Comparison of ENCODE assay signal across 12 cellular contexts in the genomic region with DNA sequence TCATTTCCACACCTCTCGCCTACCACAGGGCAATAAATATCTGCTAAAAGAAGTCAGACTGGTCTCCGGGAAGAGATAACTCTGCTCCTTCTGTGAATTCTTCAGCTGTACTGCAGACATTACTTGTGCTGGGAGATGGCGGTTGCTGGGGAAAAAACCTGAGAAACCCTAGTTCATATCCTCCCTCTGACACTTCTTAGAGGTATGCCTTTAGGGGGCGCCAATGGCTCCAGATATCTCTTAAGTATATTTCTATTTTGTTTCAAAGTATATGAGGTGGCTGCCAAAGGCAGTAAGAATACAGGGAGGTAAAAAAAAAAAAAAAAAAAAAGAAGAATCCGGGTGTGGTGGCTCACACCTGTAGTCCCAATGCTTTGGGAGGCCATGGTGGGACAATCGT.
DNase-seq lines count a peak whose midpoint lies in the region; ATAC-seq, FAIRE-seq and TF ChIP-seq lines count a peak whose summit lies in the region.
"Had no signal": no experiment of that assay in that cellular context is flagged by ENCODE, and none has a peak within 500 bp of the region (broad histone marks: within the 10 kb centered on the region; RNA-seq: fewer than 3 reads in every experiment).

No MANE protein-coding gene starts in this region.

- no peaks in the 10 kb centered on the region for H3K9me1 ChIP-seq in endothelial cell of umbilical vein (replicated peaks; ENCODE audit: control insufficient read depth, extremely low read depth, insufficient read depth, low read length)

- intact Hi-C loops in endothelial cell of umbilical vein (cut with micrococcal nuclease) = loop anchor here (1.0 to 5.0 kb wide), 4 partner anchors 323 to 483 kb away; partner anchors contain the start of gene POMP
- intact Hi-C loops in upper lobe of right lung (cut with DNase I) = no loop called here
- intact Hi-C loops in lower leg skin (cut with DNase I; ENCODE audit: low total_unique reads) = no loop called here

- dilution Hi-C loops in endothelial cell of umbilical vein (cut with MboI; ENCODE audit: extremely low pct_ligation_motif_present, low sequenced_read_pairs) = loop anchor here (25.0 kb wide), 1 partner anchor 174 kb away; the partner anchor contains the start of gene FLT1

- POLR2A ChIA-PET in endothelial cell of umbilical vein (lab: Charles Lee) = no interaction called here

- TF ChIP-seq CTCF in endothelial cell of umbilical vein (IDR thresholded peaks at IDR 0.05; ENCODE audit: extremely low read depth in 1 of 2, insufficient read depth in 1 of 2, low read depth in 1 of 2, low read length in 2 of 2) = peak; percentile 44 to 48
- TF ChIP-seq CTCF in upper lobe of right lung (IDR thresholded peaks at IDR 0.05) = peak; percentile 8
- no peak for TF ChIP-seq CTCF in lower leg skin (IDR thresholded peaks at IDR 0.05)

- no peak for FAIRE-seq in endothelial cell of umbilical vein (lab: Jason Lieb, UNC)
- FAIRE-seq: pancreas had no signal

- H3K79me2 ChIP-seq in endothelial cell of umbilical vein (ENCODE audit: control insufficient read depth, insufficient read depth, low read length) = no peaks in the 10 kb centered on the region

- H3K4me3 ChIP-seq in endothelial cell of umbilical vein (replicated peaks in 1 of 3; ENCODE audit: insufficient read depth in 1 of 3, low read depth in 1 of 3, low read length in 3 of 3) = no peak overlapping the region
- no peak overlapping the region for H3K4me3 ChIP-seq in upper lobe of right lung
- no peak overlapping the region for H3K4me3 ChIP-seq in lower leg skin (ENCODE audit: low read depth, poor library complexity, severe bottlenecking)
- H3K4me3 ChIP-seq: pancreas had no signal

- H3K27ac ChIP-seq in endothelial cell of umbilical vein (ENCODE audit: insufficient read depth, low read depth, low read length) (no peak overlapping the region), upper lobe of right lung (no peak overlapping the region)
- H3K27ac ChIP-seq: pancreas had no signal

- 80 to 88% methylated on average over 6 of the region's 6 CpGs for WGBS in lower leg skin, 2 donors

- H3K9me3 ChIP-seq in endothelial cell of umbilical vein (replicated peaks; ENCODE audit: control insufficient read depth, insufficient read depth, low read length) (no peaks in the 10 kb centered on the region), upper lobe of right lung (no peaks in the 10 kb centered on the region)
- H3K9me3 ChIP-seq: pancreas had no signal

- H4K20me1 ChIP-seq in endothelial cell of umbilical vein (replicated peaks; ENCODE audit: control insufficient read depth, extremely low read depth, insufficient read depth, low read length) = no peaks in the 10 kb centered on the region

- H3K27me3 ChIP-seq in endothelial cell of umbilical vein (ENCODE audit: control insufficient read depth in 2 of 2, insufficient read depth in 2 of 2, low read length in 2 of 2) (no peaks in the 10 kb centered on the region), upper lobe of right lung (no peaks in the 10 kb centered on the region)
- H3K27me3 ChIP-seq: pancreas had no signal

- ATAC-seq in upper lobe of right lung (no peak), HG03565 (IDR thresholded peaks at IDR 0.05; ENCODE audit: unreplicated experiment) (no peak), HG03175 (IDR thresholded peaks at IDR 0.05; ENCODE audit: unreplicated experiment) (no peak)
- ATAC-seq: pancreas, T-cell had no signal

- DNase-seq in stimulated activated CD4-positive, alpha-beta T cell treated with anti-CD3 and anti-CD28 coated beads, Interleukin-12 subunit alpha, Interleukin-12 subunit beta, amount 100 ng/mL, for 48 hours (ENCODE audit: low read depth in 2 of 3, low spot score in 1 of 3) = peak in 2 of 3 donors; percentile 3 to 7
- DNase-seq in stimulated activated CD4-positive, alpha-beta T cell treated with anti-CD3 and anti-CD28 coated beads, Interleukin-4, amount 100 ng/mL, for 1 hour = no peak
- DNase-seq in MV-4-11 (lab: John Stamatoyannopoulos, UW) (peak; percentile 29), endothelial cell of umbilical vein (ENCODE audit: low read depth, low spot score) (peak; percentile 66), upper lobe of right lung (no peak), lower leg skin (ENCODE audit: low spot score in 2 of 2) (no peak)
- DNase-seq: activated naive CD8-positive, alpha-beta T cell treated with anti-CD3 and anti-CD28 coated beads, Interleukin-2, amount 10 ng/mL, durations not matched to agents 7 days and 5 days; GF-D8; pancreas; T-cell had no signal

- H3K4me1 ChIP-seq in endothelial cell of umbilical vein (ENCODE audit: control insufficient read depth, extremely low read depth, insufficient read depth, low read length) = no peaks in the 10 kb centered on the region
- H3K4me1 ChIP-seq in upper lobe of right lung = no peaks in the 10 kb centered on the region
- H3K4me1 ChIP-seq: pancreas had no signal

- peaks cover 0 to 2% of the 10 kb centered on the region in 2 experiments for H3K36me3 ChIP-seq in endothelial cell of umbilical vein (ENCODE audit: control insufficient read depth in 2 of 2, extremely low read depth in 1 of 2, insufficient read depth in 2 of 2, low read length in 2 of 2)
- H3K36me3 ChIP-seq in upper lobe of right lung = no peaks in the 10 kb centered on the region
- H3K36me3 ChIP-seq: pancreas had no signal

- TF ChIP-seq POLR2A in endothelial cell of umbilical vein (IDR thresholded peaks at IDR 0.05; ENCODE audit: low read depth, low read length) = no peak
- no peak for TF ChIP-seq POLR2A in lower leg skin (IDR thresholded peaks at IDR 0.05)

- BruUV-seq in endothelial cell of umbilical vein (replicated peaks; lab: Mats Ljungman, UMichigan) = no TSS peak

- H2AFZ ChIP-seq in endothelial cell of umbilical vein (ENCODE audit: low read depth, low read length) = no peak overlapping the region

- CTCF ChIA-PET in endothelial cell of umbilical vein (lab: Charles Lee) = interaction anchor here (1.3 to 1.9 kb wide), 7 partner anchors 78 to 483 kb away, joined by 4 to 13 read pairs (median 9); partner anchors contain the start of gene POMP

- no peak overlapping the region for H3K9ac ChIP-seq in endothelial cell of umbilical vein (replicated peaks; ENCODE audit: extremely low read depth, insufficient read depth, low read length)

- no peak overlapping the region for H3K4me2 ChIP-seq in endothelial cell of umbilical vein (ENCODE audit: insufficient read depth, low read length)

TF ChIP-seq in endothelial cell of umbilical vein, 7 proteins besides CTCF, POLR2A, EP300 and RAD21:
- no peak for TF ChIP-seq POLR2AphosphoS5 (IDR thresholded peaks at IDR 0.05; ENCODE audit: insufficient read depth, low read depth, low read length)
- no peak for TF ChIP-seq MAX (IDR thresholded peaks at IDR 0.05; ENCODE audit: insufficient read depth, insufficient read length)

Comparison
In these comparisons a context has a peak if more than half of its experiments do, and no peak if none do; other contexts are left out.
1. DNase-seq: peak in stimulated activated CD4-positive, alpha-beta T cell treated with anti-CD3 and anti-CD28 coated beads, Interleukin-12 subunit alpha, Interleukin-12 subunit beta, amount 100 ng/mL, for 48 hours (2 of 3), MV-4-11 (single experiment) and endothelial cell of umbilical vein (single experiment); none in stimulated activated CD4-positive, alpha-beta T cell treated with anti-CD3 and anti-CD28 coated beads, Interleukin-4, amount 100 ng/mL, for 1 hour (single experiment), upper lobe of right lung (single experiment) and lower leg skin (0 of 2).
2. CTCF ChIP-seq: peak in endothelial cell of umbilical vein (2 of 2) and upper lobe of right lung (single experiment); none in lower leg skin (0 of 3).